In the genomic region with DNA sequence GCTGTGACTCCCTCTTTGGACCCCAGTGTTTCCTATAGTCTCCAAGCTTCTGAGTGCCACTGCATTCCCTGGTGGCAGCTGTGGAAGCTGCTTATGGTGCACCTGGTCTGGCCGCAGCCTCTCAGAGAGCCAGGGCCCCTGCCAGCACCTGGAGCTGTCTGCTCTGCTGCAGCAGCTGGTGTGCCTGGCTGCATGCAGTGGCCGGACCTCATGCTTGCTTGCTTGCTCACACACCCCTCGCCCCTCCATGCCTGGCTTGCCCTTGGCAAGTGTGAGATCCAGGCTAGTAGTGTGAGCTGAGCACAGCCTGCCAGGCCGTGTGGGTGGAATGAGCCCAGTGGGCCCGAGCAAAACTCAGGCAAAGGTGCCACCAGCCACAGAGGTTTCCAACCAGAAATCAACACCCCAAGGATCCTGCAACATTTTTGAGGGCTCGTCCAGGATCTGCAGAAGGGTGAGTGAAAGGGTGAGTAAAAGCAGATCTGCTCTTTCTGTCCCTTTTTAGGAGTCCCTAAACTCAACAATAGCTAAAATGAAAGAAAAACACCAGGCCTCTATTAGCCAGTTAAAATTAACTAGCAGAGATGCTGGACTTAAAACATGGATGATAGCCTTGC, we compare ENCODE assay signal across 2 cellular contexts.
A peak's percentile ranks its signal among the peaks of the same experiment; 100 is the strongest.
TF ChIP-seq lines count a peak whose summit lies in the region.

No MANE protein-coding gene starts in this region.

TF ChIP-seq in HepG2, 621 proteins besides CTCF, POLR2A, EP300 and RAD21:
- TF ChIP-seq ZNF292 (CRISPR knock-in tag; IDR thresholded peaks at IDR 0.05; ENCODE audit: borderline replicate concordance, low read depth) (peak; percentile 51; the same call in 1 of the 2 replicates), KDM1A (CRISPR knock-in tag; IDR thresholded peaks at IDR 0.05) (no peak), BRD4 (CRISPR knock-in tag; IDR thresholded peaks at IDR 0.05) (no peak), ZNF232 (CRISPR knock-in tag; IDR thresholded peaks at IDR 0.05; ENCODE audit: borderline replicate concordance) (no peak), NR3C1 (CRISPR knock-in tag; IDR thresholded peaks at IDR 0.05) (no peak)
- TF ChIP-seq, protein P1, sequence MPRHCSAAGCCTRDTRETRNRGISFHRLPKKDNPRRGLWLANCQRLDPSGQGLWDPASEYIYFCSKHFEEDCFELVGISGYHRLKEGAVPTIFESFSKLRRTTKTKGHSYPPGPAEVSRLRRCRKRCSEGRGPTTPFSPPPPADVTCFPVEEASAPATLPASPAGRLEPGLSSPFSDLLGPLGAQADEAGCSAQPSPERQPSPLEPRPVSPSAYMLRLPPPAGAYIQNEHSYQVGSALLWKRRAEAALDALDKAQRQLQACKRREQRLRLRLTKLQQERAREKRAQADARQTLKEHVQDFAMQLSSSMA (CRISPR knock-in tag; IDR thresholded peaks at IDR 0.05) = no peak
- TF ChIP-seq, protein P2, sequence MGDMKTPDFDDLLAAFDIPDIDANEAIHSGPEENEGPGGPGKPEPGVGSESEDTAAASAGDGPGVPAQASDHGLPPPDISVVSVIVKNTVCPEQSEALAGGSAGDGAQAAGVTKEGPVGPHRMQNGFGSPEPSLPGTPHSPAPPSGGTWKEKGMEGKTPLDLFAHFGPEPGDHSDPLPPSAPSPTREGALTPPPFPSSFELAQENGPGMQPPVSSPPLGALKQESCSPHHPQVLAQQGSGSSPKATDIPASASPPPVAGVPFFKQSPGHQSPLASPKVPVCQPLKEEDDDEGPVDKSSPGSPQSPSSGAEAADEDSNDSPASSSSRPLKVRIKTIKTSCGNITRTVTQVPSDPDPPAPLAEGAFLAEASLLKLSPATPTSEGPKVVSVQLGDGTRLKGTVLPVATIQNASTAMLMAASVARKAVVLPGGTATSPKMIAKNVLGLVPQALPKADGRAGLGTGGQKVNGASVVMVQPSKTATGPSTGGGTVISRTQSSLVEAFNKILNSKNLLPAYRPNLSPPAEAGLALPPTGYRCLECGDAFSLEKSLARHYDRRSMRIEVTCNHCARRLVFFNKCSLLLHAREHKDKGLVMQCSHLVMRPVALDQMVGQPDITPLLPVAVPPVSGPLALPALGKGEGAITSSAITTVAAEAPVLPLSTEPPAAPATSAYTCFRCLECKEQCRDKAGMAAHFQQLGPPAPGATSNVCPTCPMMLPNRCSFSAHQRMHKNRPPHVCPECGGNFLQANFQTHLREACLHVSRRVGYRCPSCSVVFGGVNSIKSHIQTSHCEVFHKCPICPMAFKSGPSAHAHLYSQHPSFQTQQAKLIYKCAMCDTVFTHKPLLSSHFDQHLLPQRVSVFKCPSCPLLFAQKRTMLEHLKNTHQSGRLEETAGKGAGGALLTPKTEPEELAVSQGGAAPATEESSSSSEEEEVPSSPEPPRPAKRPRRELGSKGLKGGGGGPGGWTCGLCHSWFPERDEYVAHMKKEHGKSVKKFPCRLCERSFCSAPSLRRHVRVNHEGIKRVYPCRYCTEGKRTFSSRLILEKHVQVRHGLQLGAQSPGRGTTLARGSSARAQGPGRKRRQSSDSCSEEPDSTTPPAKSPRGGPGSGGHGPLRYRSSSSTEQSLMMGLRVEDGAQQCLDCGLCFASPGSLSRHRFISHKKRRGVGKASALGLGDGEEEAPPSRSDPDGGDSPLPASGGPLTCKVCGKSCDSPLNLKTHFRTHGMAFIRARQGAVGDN (CRISPR knock-in tag; IDR thresholded peaks at IDR 0.05) = peak; percentile 30; the same call in 1 of the 2 replicates
- TF ChIP-seq, protein P3, sequence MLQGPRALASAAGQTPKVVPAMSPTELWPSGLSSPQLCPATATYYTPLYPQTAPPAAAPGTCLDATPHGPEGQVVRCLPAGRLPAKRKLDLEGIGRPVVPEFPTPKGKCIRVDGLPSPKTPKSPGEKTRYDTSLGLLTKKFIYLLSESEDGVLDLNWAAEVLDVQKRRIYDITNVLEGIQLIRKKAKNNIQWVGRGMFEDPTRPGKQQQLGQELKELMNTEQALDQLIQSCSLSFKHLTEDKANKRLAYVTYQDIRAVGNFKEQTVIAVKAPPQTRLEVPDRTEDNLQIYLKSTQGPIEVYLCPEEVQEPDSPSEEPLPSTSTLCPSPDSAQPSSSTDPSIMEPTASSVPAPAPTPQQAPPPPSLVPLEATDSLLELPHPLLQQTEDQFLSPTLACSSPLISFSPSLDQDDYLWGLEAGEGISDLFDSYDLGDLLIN (CRISPR knock-in tag; IDR thresholded peaks at IDR 0.05; ENCODE audit: borderline replicate concordance) = no peak
TF ChIP-seq in HepG2: peak in this region for 2.

TF ChIP-seq in liver, 16 proteins besides CTCF, POLR2A, EP300 and RAD21:
- TF ChIP-seq FOXA1 (IDR thresholded peaks at IDR 0.05) (no peak), FOXA2 (IDR thresholded peaks at IDR 0.05) (no peak), RXRA (IDR thresholded peaks at IDR 0.05) (no peak), JUND (IDR thresholded peaks at IDR 0.05) (no peak), YY1 (IDR thresholded peaks at IDR 0.05) (no peak), SP1 (IDR thresholded peaks at IDR 0.05) (no peak), GABPA (IDR thresholded peaks at IDR 0.05 in 1 of 2, conservative IDR thresholded peaks at IDR 0.05 in 1 of 2) (no peak), NR2F2 (IDR thresholded peaks at IDR 0.05) (no peak), TAF1 (conservative IDR thresholded peaks at IDR 0.05) (no peak), HNF4G (IDR thresholded peaks at IDR 0.05) (no peak), EGR1 (IDR thresholded peaks at IDR 0.05; ENCODE audit: low read depth in 2 of 2) (no peak), HNF4A (conservative IDR thresholded peaks at IDR 0.05) (no peak)
- TF ChIP-seq, protein P4, sequence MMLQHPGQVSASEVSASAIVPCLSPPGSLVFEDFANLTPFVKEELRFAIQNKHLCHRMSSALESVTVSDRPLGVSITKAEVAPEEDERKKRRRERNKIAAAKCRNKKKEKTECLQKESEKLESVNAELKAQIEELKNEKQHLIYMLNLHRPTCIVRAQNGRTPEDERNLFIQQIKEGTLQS (IDR thresholded peaks at IDR 0.05) = no peak
TF ChIP-seq in liver: peak in this region for 0.
